Comparison of ENCODE assay signal across 1 cellular context in the genomic region with DNA sequence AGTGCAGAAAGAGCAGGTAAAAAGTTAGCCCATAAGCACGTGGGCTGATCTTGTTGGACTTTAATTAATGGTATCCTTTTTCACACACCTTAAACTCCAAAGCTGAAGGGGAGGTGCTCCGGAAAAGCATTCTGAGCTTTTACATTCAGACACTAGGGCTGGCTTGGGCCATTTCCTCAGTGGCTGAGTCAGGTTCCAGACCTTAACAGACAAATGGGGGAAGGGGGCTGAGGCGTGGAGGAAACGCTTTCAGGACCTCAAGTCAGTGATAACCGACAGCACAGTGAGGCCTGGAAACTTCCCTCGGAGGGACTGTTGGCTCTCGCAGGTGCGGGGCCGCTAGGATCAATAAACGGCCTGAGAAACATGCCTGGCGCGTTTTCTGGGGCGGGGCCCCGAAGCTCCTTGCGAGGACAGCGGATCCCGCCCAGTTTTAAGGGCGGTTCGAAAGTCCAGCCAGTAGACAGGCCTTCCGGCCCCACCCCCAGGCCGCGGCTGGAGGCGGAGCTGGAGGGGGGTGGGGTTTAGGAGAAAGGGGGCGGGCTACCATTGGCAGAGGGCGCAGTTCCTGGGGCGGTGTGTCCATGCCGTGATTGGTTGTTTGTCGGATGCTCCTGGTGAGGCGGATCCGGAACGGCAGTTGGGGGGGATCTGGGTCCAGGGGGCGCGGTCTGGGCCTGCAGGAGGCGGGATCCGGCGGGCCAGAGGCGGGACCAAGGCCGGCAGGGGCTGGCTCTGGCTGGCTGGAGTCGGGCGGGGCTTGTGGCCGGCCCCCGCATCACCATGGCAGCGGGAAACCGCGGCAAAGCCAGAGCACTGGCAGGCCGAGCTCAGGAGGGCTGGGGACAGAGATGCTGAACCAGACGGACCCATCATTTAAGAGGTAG.
TF ChIP-seq lines count a peak whose summit lies in the region.

No MANE protein-coding gene starts in this region.

TF ChIP-seq in A549, 52 proteins besides CTCF, POLR2A, EP300 and RAD21 (continued from another document):
- TF ChIP-seq, protein P1, sequence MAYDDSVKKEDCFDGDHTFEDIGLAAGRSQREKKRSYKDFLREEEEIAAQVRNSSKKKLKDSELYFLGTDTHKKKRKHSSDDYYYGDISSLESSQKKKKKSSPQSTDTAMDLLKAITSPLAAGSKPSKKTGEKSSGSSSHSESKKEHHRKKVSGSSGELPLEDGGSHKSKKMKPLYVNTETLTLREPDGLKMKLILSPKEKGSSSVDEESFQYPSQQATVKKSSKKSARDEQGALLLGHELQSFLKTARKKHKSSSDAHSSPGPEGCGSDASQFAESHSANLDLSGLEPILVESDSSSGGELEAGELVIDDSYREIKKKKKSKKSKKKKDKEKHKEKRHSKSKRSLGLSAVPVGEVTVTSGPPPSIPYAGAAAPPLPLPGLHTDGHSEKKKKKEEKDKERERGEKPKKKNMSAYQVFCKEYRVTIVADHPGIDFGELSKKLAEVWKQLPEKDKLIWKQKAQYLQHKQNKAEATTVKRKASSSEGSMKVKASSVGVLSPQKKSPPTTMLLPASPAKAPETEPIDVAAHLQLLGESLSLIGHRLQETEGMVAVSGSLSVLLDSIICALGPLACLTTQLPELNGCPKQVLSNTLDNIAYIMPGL (CRISPR knock-in tag; IDR thresholded peaks at IDR 0.05; ENCODE audit: borderline replicate concordance), result no peak
- no peak for TF ChIP-seq FOSL2 (IDR thresholded peaks at IDR 0.05)
- TF ChIP-seq FOSL2 (CRISPR knock-in tag; IDR thresholded peaks at IDR 0.05), result no peak
- TF ChIP-seq POLR2AphosphoS2 (conservative IDR thresholded peaks at IDR 0.05; ENCODE audit: low read length), result no peak
- TF ChIP-seq ZC3H11A (IDR thresholded peaks at IDR 0.05), result no peak
- TF ChIP-seq, protein P2, sequence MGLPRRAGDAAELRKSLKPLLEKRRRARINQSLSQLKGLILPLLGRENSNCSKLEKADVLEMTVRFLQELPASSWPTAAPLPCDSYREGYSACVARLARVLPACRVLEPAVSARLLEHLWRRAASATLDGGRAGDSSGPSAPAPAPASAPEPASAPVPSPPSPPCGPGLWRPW (IDR thresholded peaks at IDR 0.05), result no peak
- TF ChIP-seq FOSB (CRISPR knock-in tag; IDR thresholded peaks at IDR 0.05), result no peak
- TF ChIP-seq, protein P3, sequence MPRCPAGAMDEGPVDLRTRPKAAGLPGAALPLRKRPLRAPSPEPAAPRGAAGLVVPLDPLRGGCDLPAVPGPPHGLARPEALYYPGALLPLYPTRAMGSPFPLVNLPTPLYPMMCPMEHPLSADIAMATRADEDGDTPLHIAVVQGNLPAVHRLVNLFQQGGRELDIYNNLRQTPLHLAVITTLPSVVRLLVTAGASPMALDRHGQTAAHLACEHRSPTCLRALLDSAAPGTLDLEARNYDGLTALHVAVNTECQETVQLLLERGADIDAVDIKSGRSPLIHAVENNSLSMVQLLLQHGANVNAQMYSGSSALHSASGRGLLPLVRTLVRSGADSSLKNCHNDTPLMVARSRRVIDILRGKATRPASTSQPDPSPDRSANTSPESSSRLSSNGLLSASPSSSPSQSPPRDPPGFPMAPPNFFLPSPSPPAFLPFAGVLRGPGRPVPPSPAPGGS (IDR thresholded peaks at IDR 0.05), result peak; percentile 44; the same call in 1 of the 3 replicates
- no peak for TF ChIP-seq KDM1A (IDR thresholded peaks at IDR 0.05; ENCODE audit: low read depth)
- TF ChIP-seq, protein P4, sequence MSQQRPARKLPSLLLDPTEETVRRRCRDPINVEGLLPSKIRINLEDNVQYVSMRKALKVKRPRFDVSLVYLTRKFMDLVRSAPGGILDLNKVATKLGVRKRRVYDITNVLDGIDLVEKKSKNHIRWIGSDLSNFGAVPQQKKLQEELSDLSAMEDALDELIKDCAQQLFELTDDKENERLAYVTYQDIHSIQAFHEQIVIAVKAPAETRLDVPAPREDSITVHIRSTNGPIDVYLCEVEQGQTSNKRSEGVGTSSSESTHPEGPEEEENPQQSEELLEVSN (IDR thresholded peaks at IDR 0.05; ENCODE audit: borderline replicate concordance, low read depth), result peak; percentile 15; the same call in 1 of the 2 replicates
- TF ChIP-seq KDM5A (IDR thresholded peaks at IDR 0.05), result no peak
